1 cellular context compared by ENCODE assay signal in the genomic region with DNA sequence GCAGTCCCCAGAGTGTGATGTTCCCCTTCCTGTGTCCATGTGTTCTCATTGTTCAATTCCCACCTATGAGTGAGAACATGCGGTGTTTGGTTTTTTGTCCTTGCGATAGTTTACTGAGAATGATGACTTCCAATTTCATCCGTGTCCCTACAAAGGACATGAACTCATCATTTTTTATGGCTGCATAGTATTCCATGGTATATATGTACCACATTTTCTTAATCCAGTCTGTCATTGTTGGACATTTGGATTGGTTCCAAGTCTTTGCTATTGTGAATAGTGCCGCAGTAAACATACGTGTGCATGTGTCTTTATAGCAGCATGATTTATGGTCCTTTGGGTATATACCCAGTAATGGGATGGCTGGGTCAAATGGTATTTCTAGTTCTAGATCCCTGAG. TPM values are rescaled to one million over a fixed set of nuclear protein-coding genes. Genes with fewer than 3 reads are reported as not detected.
"Had no signal": no experiment of that assay in that cellular context is flagged by ENCODE, and none has a peak within 500 bp of the region (broad histone marks: within the 10 kb centered on the region; RNA-seq: fewer than 3 reads in every experiment).

No MANE protein-coding gene starts in this region.

RNA-seq across cellular contexts. Expression of a gene that starts 58.3 kb away (rescaled TPM):
- total RNA-seq: G401 had no signal
